ENCODE assay signal across 12 cellular contexts in genomic region chr2:71531522-71532047, GRCh38.
DNase-seq lines count a peak whose midpoint lies in the region; TF ChIP-seq lines count a peak whose summit lies in the region.
"Had no signal": no experiment of that assay in that cellular context is flagged by ENCODE, and none has a peak within 500 bp of the region (broad histone marks: within the 10 kb centered on the region; RNA-seq: fewer than 3 reads in every experiment).

No MANE protein-coding gene starts in this region.

- H2AFZ ChIP-seq in hepatocyte, result no peak overlapping the region

- POLR2A ChIA-PET in HEK293 (lab: Yijun Ruan, JAX), result no interaction called here

- no peak overlapping the region for H3K27ac ChIP-seq in HEK293 (ENCODE audit: extremely low read depth, low read depth, low read length)
- no peak overlapping the region for H3K27ac ChIP-seq in hepatocyte
- H3K27ac ChIP-seq: SJCRH30, VCaP had no signal

- no peak for TF ChIP-seq CTCF in AG10803 (conservative IDR thresholded peaks at IDR 0.05; ENCODE audit: low read length)
- TF ChIP-seq CTCF in HEK293 (tag by site-specific recombination; IDR thresholded peaks at IDR 0.05), result no peak
- TF ChIP-seq CTCF in hepatocyte (IDR thresholded peaks at IDR 0.05; ENCODE audit: poor library complexity), result no peak

- 66% methylated on average over 9 of the region's 9 CpGs for WGBS in hepatocyte (ENCODE audit: low lambda C conversion rate, missing lambda C conversion rate)

- H3K79me2 ChIP-seq in hepatocyte, result no peaks in the 10 kb centered on the region

- H3K4me1 ChIP-seq in HEK293 (ENCODE audit: control insufficient read depth, insufficient read depth, low read length) (no peaks in the 10 kb centered on the region), adipocyte (ENCODE audit: control insufficient read depth, insufficient read depth, low read length) (no peaks in the 10 kb centered on the region), hepatocyte (ENCODE audit: insufficient read depth) (no peaks in the 10 kb centered on the region)
- H3K4me1 ChIP-seq: SJCRH30 had no signal

- no peaks in the 10 kb centered on the region for H3K9me2 ChIP-seq in hepatocyte (replicated peaks; ENCODE audit: insufficient read depth)

- no peaks in the 10 kb centered on the region for H4K20me1 ChIP-seq in hepatocyte (ENCODE audit: insufficient read depth, poor library complexity, severe bottlenecking)

- no peak overlapping the region for H3K9ac ChIP-seq in adipocyte (ENCODE audit: low read length)

- H3K4me2 ChIP-seq in hepatocyte, result no peak overlapping the region

- H3K27me3 ChIP-seq in adipocyte (replicated peaks; ENCODE audit: control insufficient read depth, insufficient read depth, low read length), result peaks cover 56% of the 10 kb centered on the region
- peaks cover 4% of the 10 kb centered on the region for H3K27me3 ChIP-seq in hepatocyte
- H3K27me3 ChIP-seq: SJCRH30 had no signal

- H3K4me3 ChIP-seq in AG10803 (ENCODE audit: low read length) (no peak overlapping the region), HEK293 (ENCODE audit: low read depth, low read length) (no peak overlapping the region), adipocyte (ENCODE audit: low read length) (no peak overlapping the region), hepatocyte (no peak overlapping the region)
- H3K4me3 ChIP-seq: SJCRH30 had no signal

- CTCF ChIA-PET in HEK293 (lab: Yijun Ruan, JAX), result interaction anchor here (0.7 kb wide), 1 partner anchor 1358 kb away, joined by 3 read pairs; no protein-coding TSS in a partner anchor

- H3K36me3 ChIP-seq in HEK293 (ENCODE audit: control insufficient read depth in 2 of 2, insufficient read depth in 1 of 2, low read length in 2 of 2) (no peaks in the 10 kb centered on the region), adipocyte (ENCODE audit: control insufficient read depth, insufficient read depth, low read length, severe bottlenecking) (no peaks in the 10 kb centered on the region), hepatocyte (replicated peaks; ENCODE audit: insufficient read depth, low read depth) (no peaks in the 10 kb centered on the region)

- peak; percentile 27 for DNase-seq in AG10803 (ENCODE audit: low read depth)
- peak; percentile 9 for DNase-seq in adipocyte (ENCODE audit: low read depth)
- peak; percentile 25 for DNase-seq in hepatocyte (ENCODE audit: low spot score)
- no peak for DNase-seq in COLO829 (ENCODE audit: low spot score)
- DNase-seq in NCI-H1930 (lab: John Stamatoyannopoulos, UW), result no peak
- no peak for DNase-seq in CD1c-positive myeloid dendritic cell (ENCODE audit: extremely low spot score)
- DNase-seq in SHP77 (lab: John Stamatoyannopoulos, UW), result no peak
- DNase-seq: MM.1S; SJCRH30; stimulated activated naive CD4-positive, alpha-beta T cell had no signal

- H3K9me3 ChIP-seq in HEK293 (ENCODE audit: control insufficient read depth, insufficient read depth, low read depth, low read length), result no peaks in the 10 kb centered on the region
- no peaks in the 10 kb centered on the region for H3K9me3 ChIP-seq in adipocyte (ENCODE audit: control insufficient read depth, low read length)
- H3K9me3 ChIP-seq in hepatocyte (ENCODE audit: low read depth), result no peaks in the 10 kb centered on the region
- H3K9me3 ChIP-seq: SJCRH30 had no signal

TF ChIP-seq in HEK293, 187 proteins besides CTCF, POLR2A, EP300 and RAD21:
- no peak for TF ChIP-seq ZNF140 (tag by site-specific recombination; IDR thresholded peaks at IDR 0.05)
- TF ChIP-seq ZNF10 (tag by site-specific recombination; IDR thresholded peaks at IDR 0.05), result 0 out of 2 replicates have a peak, but pooled peaks have one; percentile 43
- no peak for TF ChIP-seq HOXA7 (CRISPR knock-in tag; IDR thresholded peaks at IDR 0.05; ENCODE audit: borderline replicate concordance)
- peak; percentile 62 for TF ChIP-seq SETDB1 (IDR thresholded peaks at IDR 0.05; ENCODE audit: insufficient read length, low read length)
- no peak for TF ChIP-seq SCRT2 (tag by site-specific recombination; IDR thresholded peaks at IDR 0.05)
- TF ChIP-seq ZNF155 (tag by site-specific recombination; IDR thresholded peaks at IDR 0.05), result no peak
- TF ChIP-seq ZNF146 (tag by site-specific recombination; IDR thresholded peaks at IDR 0.05), result no peak
- TF ChIP-seq ZNF280D (tag by site-specific recombination; IDR thresholded peaks at IDR 0.05), result no peak
- no peak for TF ChIP-seq ZSCAN16 (tag by site-specific recombination; IDR thresholded peaks at IDR 0.05)
- no peak for TF ChIP-seq ZNF792 (tag by site-specific recombination; IDR thresholded peaks at IDR 0.05)
- no peak for TF ChIP-seq ZNF623 (tag by site-specific recombination; IDR thresholded peaks at IDR 0.05)
- TF ChIP-seq, protein P1, sequence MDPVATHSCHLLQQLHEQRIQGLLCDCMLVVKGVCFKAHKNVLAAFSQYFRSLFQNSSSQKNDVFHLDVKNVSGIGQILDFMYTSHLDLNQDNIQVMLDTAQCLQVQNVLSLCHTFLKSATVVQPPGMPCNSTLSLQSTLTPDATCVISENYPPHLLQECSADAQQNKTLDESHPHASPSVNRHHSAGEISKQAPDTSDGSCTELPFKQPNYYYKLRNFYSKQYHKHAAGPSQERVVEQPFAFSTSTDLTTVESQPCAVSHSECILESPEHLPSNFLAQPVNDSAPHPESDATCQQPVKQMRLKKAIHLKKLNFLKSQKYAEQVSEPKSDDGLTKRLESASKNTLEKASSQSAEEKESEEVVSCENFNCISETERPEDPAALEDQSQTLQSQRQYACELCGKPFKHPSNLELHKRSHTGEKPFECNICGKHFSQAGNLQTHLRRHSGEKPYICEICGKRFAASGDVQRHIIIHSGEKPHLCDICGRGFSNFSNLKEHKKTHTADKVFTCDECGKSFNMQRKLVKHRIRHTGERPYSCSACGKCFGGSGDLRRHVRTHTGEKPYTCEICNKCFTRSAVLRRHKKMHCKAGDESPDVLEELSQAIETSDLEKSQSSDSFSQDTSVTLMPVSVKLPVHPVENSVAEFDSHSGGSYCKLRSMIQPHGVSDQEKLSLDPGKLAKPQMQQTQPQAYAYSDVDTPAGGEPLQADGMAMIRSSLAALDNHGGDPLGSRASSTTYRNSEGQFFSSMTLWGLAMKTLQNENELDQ (tag by site-specific recombination; IDR thresholded peaks at IDR 0.05; ENCODE audit: low read depth), result no peak
- TF ChIP-seq PRDM1 (tag by site-specific recombination; IDR thresholded peaks at IDR 0.05), result no peak

Comparison
In these comparisons a context has a peak if more than half of its experiments do, and no peak if none do; other contexts are left out.
1. DNase-seq: peak in AG10803 (single experiment), adipocyte (single experiment) and hepatocyte (single experiment); none in COLO829 (single experiment), NCI-H1930 (0 of 2), CD1c-positive myeloid dendritic cell (single experiment) and SHP77 (0 of 2).